In the genomic region with DNA sequence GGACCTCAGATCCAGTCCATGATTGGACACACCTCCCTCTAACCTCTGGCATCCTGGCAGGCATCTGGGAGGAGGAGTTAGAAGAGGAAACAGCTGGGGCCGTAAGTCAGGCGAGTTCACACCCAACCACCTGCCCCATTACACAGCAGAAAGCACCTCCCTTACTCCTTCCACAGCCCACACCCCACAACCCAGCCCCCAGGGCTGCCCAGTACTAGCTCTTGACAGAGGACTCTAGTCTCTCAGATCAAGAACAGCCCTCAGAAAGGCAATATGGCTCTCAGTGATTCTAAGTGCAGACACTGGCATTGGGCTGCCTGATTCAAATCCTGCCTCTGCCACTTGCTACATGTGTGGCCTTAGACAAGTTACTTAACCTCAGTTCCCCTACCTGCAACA, we compare ENCODE assay signal across 8 cellular contexts. TPM values are rescaled to one million over a fixed set of nuclear protein-coding genes. Genes with fewer than 3 reads are reported as not detected.
DNase-seq lines count a peak whose midpoint lies in the region; ATAC-seq and TF ChIP-seq lines count a peak whose summit lies in the region.

No MANE protein-coding gene starts in this region.

- intact Hi-C loops in HCT116 (cut with micrococcal nuclease) = no loop called here

- no peak overlapping the region for H4K5ac ChIP-seq in mesendoderm (ENCODE audit: low read length)

- H3K36me3 Mint-ChIP-seq in immature natural killer cell = no peaks in the 10 kb centered on the region

- H3K27ac ChIP-seq in HCT116 (ENCODE audit: low read depth, low read length) (no peak overlapping the region), mesendoderm (ENCODE audit: low read depth, low read length) (no peak overlapping the region)

- peak overlapping the region; percentile 2; the same call in 1 of the 2 replicates for H3K4me2 ChIP-seq in HCT116 (ENCODE audit: low read length)
- H3K4me2 ChIP-seq in mesendoderm (ENCODE audit: low read length) = no peak overlapping the region

- no peaks in the 10 kb centered on the region for H3K27me3 ChIP-seq in HCT116 (ENCODE audit: insufficient read depth, low read length)
- no peaks in the 10 kb centered on the region for H3K27me3 ChIP-seq in mesendoderm (ENCODE audit: insufficient read depth, low read length, poor library complexity)

- POLR2A ChIA-PET in HCT116 (lab: Charles Lee) = no interaction called here

- H3K4me3 ChIP-seq in HCT116 (replicated peaks in 1 of 2; ENCODE audit: low read depth in 1 of 2, low read length in 2 of 2) = no peak overlapping the region
- H3K4me3 ChIP-seq in mesendoderm (ENCODE audit: low read length) = no peak overlapping the region

- H2AFZ ChIP-seq in HCT116 (ENCODE audit: low read depth, low read length, poor library complexity, severe bottlenecking) = no peak overlapping the region

- H4K8ac ChIP-seq in mesendoderm (ENCODE audit: low read depth, low read length) = no peak overlapping the region

- no peak overlapping the region for H3K56ac ChIP-seq in mesendoderm (ENCODE audit: low read length)

- peaks cover 0 to 29% of the 10 kb centered on the region in 2 experiments; a peak in 2 of 4 replicates for H3K4me1 ChIP-seq in HCT116 (ENCODE audit: control insufficient read depth in 1 of 2, insufficient read depth in 2 of 2, low read length in 2 of 2)
- no peaks in the 10 kb centered on the region for H3K4me1 ChIP-seq in mesendoderm (ENCODE audit: control insufficient read depth, low read depth, low read length)

- H3K79me1 ChIP-seq in mesendoderm (ENCODE audit: low read length) = no peaks in the 10 kb centered on the region

- H3K9me3 Mint-ChIP-seq in immature natural killer cell = no peaks in the 10 kb centered on the region

- H4K20me1 ChIP-seq in HCT116 (ENCODE audit: insufficient read depth) = no peaks in the 10 kb centered on the region

- H3K79me2 ChIP-seq in HCT116 (ENCODE audit: insufficient read depth, low read length) (no peaks in the 10 kb centered on the region), mesendoderm (ENCODE audit: control insufficient read depth, insufficient read depth, low read length) (no peaks in the 10 kb centered on the region)

- no TSS peak for BruUV-seq in HCT116 (replicated peaks; lab: Mats Ljungman, UMichigan)

- H2BK120ac ChIP-seq in mesendoderm (ENCODE audit: low read depth, low read length) = no peak overlapping the region

- H3K36me3 ChIP-seq in HCT116 (ENCODE audit: control insufficient read depth in 1 of 2, insufficient read depth in 2 of 2, low read length in 2 of 2) (no peaks in the 10 kb centered on the region), mesendoderm (ENCODE audit: control insufficient read depth, insufficient read depth, low read length) (no peaks in the 10 kb centered on the region)

- no peak overlapping the region for H2BK5ac ChIP-seq in mesendoderm (ENCODE audit: low read length)

- no peak overlapping the region for H3K18ac ChIP-seq in mesendoderm (ENCODE audit: low read length)

- no peak for TF ChIP-seq CTCF in HCT116 (IDR thresholded peaks at IDR 0.05 in 2 of 3, conservative IDR thresholded peaks at IDR 0.05 in 1 of 3; ENCODE audit: borderline replicate concordance in 1 of 3, insufficient read depth in 1 of 3, low read depth in 2 of 3, low read length in 2 of 3)

- no peak for TF ChIP-seq POLR2A in HCT116 (IDR thresholded peaks at IDR 0.05; ENCODE audit: borderline replicate concordance, extremely low read depth, insufficient read depth, insufficient read length)

- peak overlapping the region in 2 of 5 donors; percentile 18 to 51 for H3K4me3 Mint-ChIP-seq in immature natural killer cell

- no peaks in the 10 kb centered on the region for H3K9me2 ChIP-seq in HCT116 (ENCODE audit: insufficient read depth)

- CTCF ChIA-PET in HCT116 (lab: Charles Lee) = interaction anchor here (1.3 kb wide), 1 partner anchor 90 kb away, joined by 3 read pairs; no protein-coding TSS in a partner anchor

- H3K27me3 Mint-ChIP-seq in immature natural killer cell (ENCODE audit: low read depth in 3 of 3) = peaks cover 0 to 5% (median 0%) of the 10 kb centered on the region in 3 donors

- no CpG with 5 or more reads among the region's 2 CpGs for WGBS in mesendoderm (ENCODE audit: extremely low coverage, insufficient coverage, low lambda C conversion rate)

- RAD21 ChIA-PET in HCT116 (lab: Charles Lee; ENCODE audit: low non-redundant PET in 1 of 2, low total read pairs in 2 of 2, uncharacterized antibody in 2 of 2, unreplicated experiment in 2 of 2) = no interaction called here

- H3K4me1 Mint-ChIP-seq in immature natural killer cell = peaks cover 18 to 20% of the 10 kb centered on the region in 2 donors

- no peak overlapping the region for H2BK15ac ChIP-seq in mesendoderm (replicated peaks; ENCODE audit: low read depth)

- ATAC-seq in HCT116 (peak; percentile 29; the same call in 1 of the 2 replicates), HG02870 (IDR thresholded peaks at IDR 0.05; ENCODE audit: unreplicated experiment) (no peak)

- no peak overlapping the region for H3K4ac ChIP-seq in mesendoderm (ENCODE audit: low read depth, low read length)

- H2AK5ac ChIP-seq in mesendoderm (ENCODE audit: low read length) = no peak overlapping the region

- H3K9ac ChIP-seq in HCT116 (ENCODE audit: low read length) (no peak overlapping the region), mesendoderm (ENCODE audit: low read length) (no peak overlapping the region)

- H3K27ac Mint-ChIP-seq in immature natural killer cell = peak overlapping the region in 2 of 6 donors; percentile 17 to 43

- no peak for TF ChIP-seq RAD21 in HCT116 (IDR thresholded peaks at IDR 0.05; ENCODE audit: low read depth)

- H3K23ac ChIP-seq in mesendoderm (ENCODE audit: low read length) = no peak overlapping the region

- no peaks in the 10 kb centered on the region for H3K9me3 ChIP-seq in HCT116 (ENCODE audit: control insufficient read depth in 1 of 2, insufficient read depth in 1 of 2, low read depth in 1 of 2, low read length in 2 of 2)

- DNase-seq in ELF-1 (ENCODE audit: low read depth, low spot score) = peak; percentile 32
- no peak for DNase-seq in HCT116 (ENCODE audit: low read depth, low spot score)
- DNase-seq in RPMI8226 = peak; percentile 4
- peak; percentile 36 for DNase-seq in mesendoderm
- no peak for DNase-seq in immature natural killer cell
- DNase-seq in stimulated activated CD4-positive, alpha-beta T cell treated with anti-CD3 and anti-CD28 coated beads, Interleukin-1b, Interleukin-23, amount 100 ng/mL, for 48 hours = no peak
- no peak for DNase-seq in T-helper 1 cell

TF ChIP-seq in HCT116, 20 proteins besides CTCF, POLR2A, EP300 and RAD21:
- no peak for TF ChIP-seq ZFX (IDR thresholded peaks at IDR 0.05)
- TF ChIP-seq, protein P1, sequence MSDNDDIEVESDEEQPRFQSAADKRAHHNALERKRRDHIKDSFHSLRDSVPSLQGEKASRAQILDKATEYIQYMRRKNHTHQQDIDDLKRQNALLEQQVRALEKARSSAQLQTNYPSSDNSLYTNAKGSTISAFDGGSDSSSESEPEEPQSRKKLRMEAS (IDR thresholded peaks at IDR 0.05) = 0 out of 2 replicates have a peak, but pooled peaks have one; percentile 29
- TF ChIP-seq, protein P2, sequence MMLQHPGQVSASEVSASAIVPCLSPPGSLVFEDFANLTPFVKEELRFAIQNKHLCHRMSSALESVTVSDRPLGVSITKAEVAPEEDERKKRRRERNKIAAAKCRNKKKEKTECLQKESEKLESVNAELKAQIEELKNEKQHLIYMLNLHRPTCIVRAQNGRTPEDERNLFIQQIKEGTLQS (IDR thresholded peaks at IDR 0.05) = no peak
TF ChIP-seq in HCT116: peak in this region for 1.

RNA-seq across cellular contexts. Expression of a gene that starts 34.1 kb away (rescaled TPM):
- total RNA-seq in HCT116 (2021; ENCODE audit: unreplicated experiment) = 0.49 TPM
- polyA plus RNA-seq in HCT116 (2012) = not detected in 2 replicates
- polyA plus RNA-seq in mesendoderm (2013, experiment 1 of 2) = 1.4 TPM
- polyA plus RNA-seq in mesendoderm (2013, experiment 2 of 2) = 1.9 TPM
- polyA plus RNA-seq in immature natural killer cell = not detected

Comparison
In these comparisons a context has a peak if more than half of its experiments do, and no peak if none do; other contexts are left out.
1. DNase-seq: peak in ELF-1 (single experiment), RPMI8226 (single experiment) and mesendoderm (single experiment); none in HCT116 (single experiment), immature natural killer cell (0 of 3), stimulated activated CD4-positive, alpha-beta T cell treated with anti-CD3 and anti-CD28 coated beads, Interleukin-1b, Interleukin-23, amount 100 ng/mL, for 48 hours (single experiment) and T-helper 1 cell (0 of 5).